ENCODE assay signal across 16 cellular contexts in genomic region chr6:45898941-45899682, GRCh38.
"Had no signal": no experiment of that assay in that cellular context is flagged by ENCODE, and none has a peak within 500 bp of the region (broad histone marks: within the 10 kb centered on the region; RNA-seq: fewer than 3 reads in every experiment).

No MANE protein-coding gene starts in this region.

- H3K36me3 ChIP-seq: ascending aorta, gastroesophageal sphincter, lower lobe of right lung, suprapubic skin, upper lobe of right lung had no signal

- ATAC-seq: activated CD4-positive, alpha-beta T cell treated with anti-CD3 and anti-CD28 coated beads for 36 hours; activated CD8-positive, alpha-beta T cell treated with anti-CD3 and anti-CD28 coated beads for 36 hours; activated naive CD8-positive, alpha-beta T cell treated with anti-CD3 and anti-CD28 coated beads, Interleukin-2, amount 50 U/mL, for 24 hours; gastroesophageal sphincter; lower lobe of right lung; naive thymus-derived CD8-positive, alpha-beta T cell; stimulated activated naive CD8-positive, alpha-beta T cell treated with anti-CD3 and anti-CD28 coated beads, Interleukin-15, Interleukin-2, amounts not matched to agents 100 U/mL and 50 U/mL, for 24 hours; upper lobe of right lung had no signal

- H3K4me3 ChIP-seq: ascending aorta, gastroesophageal sphincter, hepatocyte, lower lobe of right lung, suprapubic skin, upper lobe of right lung had no signal

- H3K9me3 ChIP-seq: ascending aorta, gastroesophageal sphincter, lower lobe of right lung, suprapubic skin, upper lobe of right lung had no signal

- H3K27ac ChIP-seq: ascending aorta, gastroesophageal sphincter, hepatocyte, lower lobe of right lung, suprapubic skin, upper lobe of right lung, VCaP had no signal

- DNase-seq: activated CD4-positive, alpha-beta T cell treated with anti-CD3 and anti-CD28 coated beads for 36 hours; activated CD8-positive, alpha-beta memory T cell treated with anti-CD3 and anti-CD28 coated beads, Interleukin-2, amount 50 U/mL, for 48 hours; activated CD8-positive, alpha-beta T cell treated with anti-CD3 and anti-CD28 coated beads for 36 hours; activated naive CD4-positive, alpha-beta T cell treated with Interleukin-2 at 50 U/mL for 16 hours; activated naive CD8-positive, alpha-beta T cell treated with anti-CD3 and anti-CD28 coated beads, Interleukin-2, amount 50 U/mL, for 24 hours; lower lobe of right lung; naive thymus-derived CD8-positive, alpha-beta T cell; stimulated activated CD4-positive, alpha-beta T cell treated with anti-CD3 and anti-CD28 coated beads, Interleukin-2, amount 100 ng/mL, for 48 hours; stimulated activated naive CD8-positive, alpha-beta T cell treated with anti-CD3 and anti-CD28 coated beads, Interleukin-15, Interleukin-2, amounts not matched to agents 100 U/mL and 50 U/mL, for 24 hours; T1000; upper lobe of right lung had no signal

- H3K4me1 ChIP-seq: ascending aorta, gastroesophageal sphincter, lower lobe of right lung, upper lobe of right lung had no signal

- H3K27me3 ChIP-seq: ascending aorta, gastroesophageal sphincter, hepatocyte, suprapubic skin, upper lobe of right lung had no signal
